34 cellular contexts compared by ENCODE assay signal in the genomic region with DNA sequence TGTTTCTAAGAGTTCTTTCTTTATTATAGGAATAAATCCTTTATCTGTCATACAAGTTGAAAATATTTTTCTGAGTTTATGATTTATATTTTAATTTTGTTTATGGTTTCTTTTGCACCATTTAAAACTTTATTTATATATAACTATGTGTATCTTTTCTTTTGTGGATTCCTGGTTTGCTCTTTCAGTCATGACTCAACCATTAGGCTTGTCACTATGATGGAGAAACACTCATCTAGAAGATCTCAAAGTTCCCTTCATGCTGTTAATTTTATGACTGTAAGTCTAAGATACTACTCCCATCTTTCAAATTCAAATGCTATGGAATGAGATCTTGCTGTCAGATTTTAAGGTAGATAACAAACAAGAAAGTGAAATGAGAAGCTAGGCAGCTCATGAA.
DNase-seq lines count a peak whose midpoint lies in the region; ATAC-seq, FAIRE-seq and TF ChIP-seq lines count a peak whose summit lies in the region.
"Had no signal": no experiment of that assay in that cellular context is flagged by ENCODE, and none has a peak within 500 bp of the region (broad histone marks: within the 10 kb centered on the region; RNA-seq: fewer than 3 reads in every experiment).

No MANE protein-coding gene starts in this region.

- CTCF ChIA-PET in IMR-90 (lab: Yijun Ruan, JAX) (interaction anchor here (0.6 kb wide), 1 partner anchor 56 kb away, joined by 5 read pairs; no protein-coding TSS in a partner anchor), WTC11 (lab: Charles Lee) (no interaction called here)
- CTCF ChIA-PET in CD4-positive, alpha-beta T cell (lab: Charles Lee) = no interaction called here

- in situ Hi-C loops in IMR-90 (cut with MboI; ENCODE audit: low sequenced_read_pairs) = no loop called here

- DNase-seq in AG08396 (ENCODE audit: low spot score) (peak; percentile 32), IMR-90 (peak; percentile 69), bronchial epithelial cell (ENCODE audit: low read depth) (peak; percentile 27), iris pigment epithelial cell (ENCODE audit: low read depth) (peak; percentile 67), WTC11 (ENCODE audit: low spot score) (no peak), progenitor cell of endocrine pancreas (ENCODE audit: low spot score, unreplicated experiment) (no peak)
- no peak for DNase-seq in CD4-positive, alpha-beta T cell
- no peak for DNase-seq in activated effector memory CD4-positive, alpha-beta T cell treated with anti-CD3 and anti-CD28 coated beads, Interleukin-2, amount 50 U/mL, for 16 hours
- DNase-seq: activated CD4-positive, alpha-beta T cell treated with anti-CD3 and anti-CD28 coated beads for 48 hours; activated CD8-positive, alpha-beta memory T cell treated with anti-CD3 and anti-CD28 coated beads for 24 hours; activated gamma-delta T cell treated with Interleukin-2 at 50 U/mL for 16 hours; activated T-cell treated with anti-CD3 and anti-CD28 coated beads, Interleukin-2, amount 50 U/mL, for 1 hour; BE2C; DMS53; foreskin melanocyte; GF-D8; H7; KG1; naive B cell; NCI-H1436 treated with DMSO at 0.1 percent for 48 hours; NCI-H2107; NCI-H510A treated with DMSO at 0.1 percent for 48 hours; SHP77; stimulated activated naive CD8-positive, alpha-beta T cell treated with anti-CD3 and anti-CD28 coated beads, Interleukin-15, Interleukin-2, amounts not matched to agents 100 U/mL and 50 U/mL, for 24 hours had no signal

- peak overlapping the region; percentile 43; the same call in 1 of the 2 replicates for H3K14ac ChIP-seq in IMR-90 (replicated peaks; ENCODE audit: low read depth, low read length)

- H4K91ac ChIP-seq in IMR-90 (ENCODE audit: insufficient read depth, low read depth, low read length) = no peak overlapping the region

- no peak overlapping the region for H3K56ac ChIP-seq in IMR-90 (ENCODE audit: extremely low read depth, insufficient read depth, low read length)

- TF ChIP-seq RAD21 in IMR-90 (IDR thresholded peaks at IDR 0.05; ENCODE audit: low read length) = no peak

- no peak overlapping the region for H2AK5ac ChIP-seq in IMR-90 (ENCODE audit: low read depth, low read length)

- FAIRE-seq in bronchial epithelial cell (lab: Jason Lieb, UNC) = no peak
- FAIRE-seq: A204.1, GM19239, HTR-8/SVneo, urothelium cell line had no signal

- H3K4me3 Mint-ChIP-seq in WTC11 = no peak overlapping the region
- no peak overlapping the region for H3K4me3 Mint-ChIP-seq in CD4-positive, alpha-beta T cell
- H3K4me3 Mint-ChIP-seq in progenitor cell of endocrine pancreas (ENCODE audit: low read depth) = no peak overlapping the region
- H3K4me3 Mint-ChIP-seq: brain; naive B cell; T-helper 2 cell treated with Interferon-gamma antibody and Interleukin-4, amounts not matched to agents 5 μg/mL and 100 μg/mL, for 36 hours had no signal

- no peak for TF ChIP-seq POLR2A in IMR-90 (IDR thresholded peaks at IDR 0.05; ENCODE audit: low read depth, low read length)

- ATAC-seq in IMR-90 (ENCODE audit: low read depth) (peak; percentile 81), WTC11 (no peak)
- no peak for ATAC-seq in CD4-positive, alpha-beta T cell (ENCODE audit: poor library complexity)
- ATAC-seq: left lobe of liver; stimulated activated naive CD8-positive, alpha-beta T cell treated with anti-CD3 and anti-CD28 coated beads, Interleukin-15, Interleukin-2, amounts not matched to agents 100 U/mL and 50 U/mL, for 24 hours had no signal

- H3K27me3 ChIP-seq in IMR-90 (ENCODE audit: control insufficient read depth, insufficient read depth, low read length) = no peaks in the 10 kb centered on the region
- H3K27me3 ChIP-seq in bronchial epithelial cell (ENCODE audit: control insufficient read depth, insufficient read depth, low read length) = no peaks in the 10 kb centered on the region
- no peaks in the 10 kb centered on the region for H3K27me3 ChIP-seq in CD4-positive, alpha-beta T cell (ENCODE audit: control insufficient read depth, insufficient read depth, low read length)
- H3K27me3 ChIP-seq: BE2C, hepatocyte had no signal

- no peak for TF ChIP-seq CTCF in IMR-90 (conservative IDR thresholded peaks at IDR 0.05; ENCODE audit: low read depth, low read length)
- no peak for TF ChIP-seq CTCF in bronchial epithelial cell (IDR thresholded peaks at IDR 0.05; ENCODE audit: insufficient read depth, low read length, severe bottlenecking)
- no peak for TF ChIP-seq CTCF in WTC11 (IDR thresholded peaks at IDR 0.05)
- no peak for TF ChIP-seq CTCF in CD4-positive, alpha-beta T cell (IDR thresholded peaks at IDR 0.05)
- TF ChIP-seq CTCF in progenitor cell of endocrine pancreas (IDR thresholded peaks at IDR 0.05; ENCODE audit: unreplicated experiment) = no peak

- peaks cover 9% of the 10 kb centered on the region for H3K4me1 ChIP-seq in IMR-90 (ENCODE audit: control insufficient read depth, insufficient read depth, low read length)
- H3K4me1 ChIP-seq: BE2C had no signal

- H3K4me1 Mint-ChIP-seq in WTC11 (peaks cover 8% of the 10 kb centered on the region), progenitor cell of endocrine pancreas (ENCODE audit: low read depth) (no peaks in the 10 kb centered on the region)
- H3K4me1 Mint-ChIP-seq in CD4-positive, alpha-beta T cell (ENCODE audit: low read depth) = no peaks in the 10 kb centered on the region
- H3K4me1 Mint-ChIP-seq: brain, naive B cell had no signal

- no peak overlapping the region for H4K5ac ChIP-seq in IMR-90 (ENCODE audit: low read depth, low read length)

- dilution Hi-C loops in IMR-90 (cut with HindIII; ENCODE audit: low sequenced_read_pairs, unreplicated experiment) = no loop called here

- no peaks in the 10 kb centered on the region for H3K36me3 ChIP-seq in IMR-90 (ENCODE audit: control insufficient read depth, insufficient read depth, low read length)
- no peaks in the 10 kb centered on the region for H3K36me3 ChIP-seq in bronchial epithelial cell (ENCODE audit: control insufficient read depth, insufficient read depth, low read length)
- H3K36me3 ChIP-seq: BE2C, thoracic aorta had no signal

- H3K27me3 Mint-ChIP-seq in WTC11 (ENCODE audit: low read depth) (no peaks in the 10 kb centered on the region), progenitor cell of endocrine pancreas (no peaks in the 10 kb centered on the region)
- no peaks in the 10 kb centered on the region for H3K27me3 Mint-ChIP-seq in CD4-positive, alpha-beta T cell

- no peak overlapping the region for H2AFZ ChIP-seq in IMR-90 (replicated peaks; ENCODE audit: low read length, poor library complexity)
- H2AFZ ChIP-seq: hepatocyte had no signal

- H3K9ac ChIP-seq in IMR-90 (ENCODE audit: low read depth, low read length) = no peak overlapping the region

- POLR2A ChIA-PET in IMR-90 (lab: Charles Lee; ENCODE audit: unreplicated experiment) = no interaction called here
- POLR2A ChIA-PET in WTC11 (lab: Charles Lee) = no interaction called here
- POLR2A ChIA-PET in CD4-positive, alpha-beta T cell (lab: Charles Lee) = no interaction called here

- H3K23ac ChIP-seq in IMR-90 (ENCODE audit: low read depth, low read length) = no peak overlapping the region

- H3K36me3 Mint-ChIP-seq in WTC11 (no peaks in the 10 kb centered on the region), progenitor cell of endocrine pancreas (ENCODE audit: insufficient read depth) (no peaks in the 10 kb centered on the region)
- H3K36me3 Mint-ChIP-seq in CD4-positive, alpha-beta T cell (ENCODE audit: low read depth) = no peaks in the 10 kb centered on the region
- H3K36me3 Mint-ChIP-seq: brain, naive B cell had no signal

- BruUV-seq in IMR-90 (replicated peaks; lab: Mats Ljungman, UMichigan) = no TSS peak

- H3K9me1 ChIP-seq in IMR-90 (ENCODE audit: insufficient read depth, low read length) = 0 out of 2 replicates have a peak, but pooled peaks cover 5% of the 10 kb centered on the region

- no peak overlapping the region for H3K18ac ChIP-seq in IMR-90 (ENCODE audit: low read depth, low read length)

- no peak overlapping the region for H3K4ac ChIP-seq in IMR-90 (ENCODE audit: low read depth, low read length)

- peak overlapping the region; percentile 14; the same call in 1 of the 2 replicates for H3K4me2 ChIP-seq in IMR-90 (ENCODE audit: low read depth, low read length)
- H3K4me2 ChIP-seq: hepatocyte had no signal

- H2BK20ac ChIP-seq in IMR-90 (ENCODE audit: low read depth, low read length) = no peak overlapping the region

- no peak overlapping the region for H2AK9ac ChIP-seq in IMR-90 (replicated peaks; ENCODE audit: low read depth, low read length, poor library complexity)

- H3K27ac Mint-ChIP-seq in WTC11 (no peak overlapping the region), progenitor cell of endocrine pancreas (no peak overlapping the region)
- no peak overlapping the region for H3K27ac Mint-ChIP-seq in CD4-positive, alpha-beta T cell
- H3K27ac Mint-ChIP-seq: brain; naive B cell; T-helper 2 cell treated with Interferon-gamma antibody and Interleukin-4, amounts not matched to agents 5 μg/mL and 100 μg/mL, for 36 hours had no signal

- peak overlapping the region; percentile 60; the same call in 1 of the 2 replicates for H2BK120ac ChIP-seq in IMR-90 (ENCODE audit: low read depth, low read length)

- H4K8ac ChIP-seq in IMR-90 (ENCODE audit: low read depth in 2 of 2, low read length in 2 of 2) = no peak overlapping the region

- H3K79me1 ChIP-seq in IMR-90 (ENCODE audit: low read depth in 1 of 2, low read length in 2 of 2) = no peaks in the 10 kb centered on the region

- H3K27ac ChIP-seq in IMR-90 (ENCODE audit: insufficient read depth, low read length) = no peak overlapping the region
- no peak overlapping the region for H3K27ac ChIP-seq in CD4-positive, alpha-beta T cell (ENCODE audit: low read depth, low read length)
- H3K27ac ChIP-seq: hepatocyte, thoracic aorta, VCaP had no signal

- 0 out of 3 replicates have a peak overlapping the region, but pooled peaks have one; percentile 5 for H2BK15ac ChIP-seq in IMR-90 (ENCODE audit: low read depth, low read length)

- no peaks in the 10 kb centered on the region for H3K9me3 ChIP-seq in IMR-90 (ENCODE audit: control insufficient read depth, insufficient read depth, low read length)
- no peaks in the 10 kb centered on the region for H3K9me3 ChIP-seq in CD4-positive, alpha-beta T cell (ENCODE audit: control insufficient read depth, low read length)
- H3K9me3 ChIP-seq: BE2C, thoracic aorta had no signal

- H2BK5ac ChIP-seq in IMR-90 (ENCODE audit: low read depth, low read length, poor library complexity, severe bottlenecking) = no peak overlapping the region

- intact Hi-C loops in IMR-90 (cut with micrococcal nuclease) = no loop called here
- intact Hi-C loops in CD4-positive, alpha-beta T cell (cut with DNase I, micrococcal nuclease) = no loop called here

- H3K4me3 ChIP-seq in IMR-90 (ENCODE audit: insufficient read depth, low read depth, low read length) (no peak overlapping the region), bronchial epithelial cell (ENCODE audit: low read depth, low read length) (no peak overlapping the region)
- H3K4me3 ChIP-seq: hepatocyte, thoracic aorta had no signal

- H3K9me3 Mint-ChIP-seq in WTC11 (peaks cover 11% of the 10 kb centered on the region), progenitor cell of endocrine pancreas (ENCODE audit: low read depth) (no peaks in the 10 kb centered on the region)
- H3K9me3 Mint-ChIP-seq in CD4-positive, alpha-beta T cell = peaks cover 3% of the 10 kb centered on the region
- H3K9me3 Mint-ChIP-seq: brain, naive B cell had no signal

- H4K20me1 ChIP-seq in IMR-90 (ENCODE audit: insufficient read depth, low read length) = no peaks in the 10 kb centered on the region

Comparison
In these comparisons a context has a peak if more than half of its experiments do, and no peak if none do; other contexts are left out.
1. DNase-seq: peak in AG08396 (single experiment), IMR-90 (single experiment), bronchial epithelial cell (single experiment) and iris pigment epithelial cell (single experiment); none in WTC11 (single experiment), CD4-positive, alpha-beta T cell (0 of 10), progenitor cell of endocrine pancreas (single experiment) and activated effector memory CD4-positive, alpha-beta T cell treated with anti-CD3 and anti-CD28 coated beads, Interleukin-2, amount 50 U/mL, for 16 hours (single experiment).